Comparison of ENCODE assay signal across 19 cellular contexts in genomic region chrX:4484266-4484665, GRCh38.
"Had no signal": no experiment of that assay in that cellular context is flagged by ENCODE, and none has a peak within 500 bp of the region (broad histone marks: within the 10 kb centered on the region; RNA-seq: fewer than 3 reads in every experiment).

No MANE protein-coding gene starts in this region.

- H3K27ac Mint-ChIP-seq: dendritic cell treated with granulocyte-macrophage colony-stimulating factor and Interleukin-4, amounts not matched to agents 40 ng/mL and 50 ng/mL, for 4 days; effector memory CD8-positive, alpha-beta T cell; naive thymus-derived CD4-positive, alpha-beta T cell; stimulated activated memory B cell treated with anti-CD40 and anti-IgM and Interleukin-4, amounts not matched to agents 10 μg/mL and 1 μg/mL and 100 μg/mL, for 72 hours; stimulated activated naive CD8-positive, alpha-beta T cell treated with anti-CD3 and anti-CD28 coated beads, Interleukin-15, Interleukin-2, amounts not matched to agents 100 ng/mL and 50 ng/mL, for 24 hours had no signal

- ATAC-seq: effector memory CD8-positive, alpha-beta T cell; gastroesophageal sphincter; naive thymus-derived CD4-positive, alpha-beta T cell; psoas muscle; sciatic nerve; stimulated activated memory B cell treated with anti-CD40 and anti-IgM and Interleukin-4, amounts not matched to agents 10 μg/mL and 1 μg/mL and 100 μg/mL, for 72 hours had no signal

- H3K27me3 ChIP-seq: esophagus squamous epithelium, gastroesophageal sphincter, neutrophil, spleen, tibial artery had no signal

- H3K36me3 ChIP-seq: esophagus squamous epithelium, gastroesophageal sphincter, neutrophil, spleen, tibial artery had no signal

- H3K9me3 ChIP-seq: esophagus squamous epithelium, gastroesophageal sphincter, neutrophil, psoas muscle had no signal

- FAIRE-seq: colon had no signal

- H3K4me1 Mint-ChIP-seq: naive thymus-derived CD4-positive, alpha-beta T cell; stimulated activated memory B cell treated with anti-CD40 and anti-IgM and Interleukin-4, amounts not matched to agents 10 μg/mL and 1 μg/mL and 100 μg/mL, for 72 hours had no signal

- H3K36me3 Mint-ChIP-seq: naive thymus-derived CD4-positive, alpha-beta T cell; stimulated activated memory B cell treated with anti-CD40 and anti-IgM and Interleukin-4, amounts not matched to agents 10 μg/mL and 1 μg/mL and 100 μg/mL, for 72 hours had no signal

- H3K27me3 Mint-ChIP-seq: dendritic cell treated with granulocyte-macrophage colony-stimulating factor and Interleukin-4, amounts not matched to agents 40 ng/mL and 50 ng/mL, for 4 days; effector memory CD8-positive, alpha-beta T cell; naive thymus-derived CD4-positive, alpha-beta T cell; stimulated activated memory B cell treated with anti-CD40 and anti-IgM and Interleukin-4, amounts not matched to agents 10 μg/mL and 1 μg/mL and 100 μg/mL, for 72 hours; stimulated activated naive CD8-positive, alpha-beta T cell treated with anti-CD3 and anti-CD28 coated beads, Interleukin-15, Interleukin-2, amounts not matched to agents 100 ng/mL and 50 ng/mL, for 24 hours had no signal

- H3K27ac ChIP-seq: esophagus squamous epithelium, gastroesophageal sphincter, neutrophil, psoas muscle, spleen, tibial artery had no signal

- H3K4me3 ChIP-seq: esophagus squamous epithelium, gastroesophageal sphincter, psoas muscle, spleen, tibial artery had no signal

- H3K4me3 Mint-ChIP-seq: dendritic cell treated with granulocyte-macrophage colony-stimulating factor and Interleukin-4, amounts not matched to agents 40 ng/mL and 50 ng/mL, for 4 days; effector memory CD8-positive, alpha-beta T cell; naive thymus-derived CD4-positive, alpha-beta T cell; stimulated activated memory B cell treated with anti-CD40 and anti-IgM and Interleukin-4, amounts not matched to agents 10 μg/mL and 1 μg/mL and 100 μg/mL, for 72 hours; stimulated activated naive CD8-positive, alpha-beta T cell treated with anti-CD3 and anti-CD28 coated beads, Interleukin-15, Interleukin-2, amounts not matched to agents 100 ng/mL and 50 ng/mL, for 24 hours had no signal

- DNase-seq: effector memory CD8-positive, alpha-beta T cell; esophagus squamous epithelium; foreskin fibroblast; glutamatergic neuron; kidney glomerular epithelial cell; naive thymus-derived CD4-positive, alpha-beta T cell; psoas muscle; spleen; stimulated activated CD4-positive, alpha-beta T cell treated with anti-CD3 and anti-CD28 coated beads, Interleukin-15, amount 100 ng/mL, for 24 hours; stimulated activated CD4-positive, alpha-beta T cell treated with anti-CD3 and anti-CD28 coated beads, Interleukin-1b, Interleukin-23, amount 100 ng/mL, for 48 hours; stimulated activated CD4-positive, alpha-beta T cell treated with anti-CD3 and anti-CD28 coated beads, Interleukin-4, amount 100 ng/mL, for 24 hours; tibial artery had no signal

- H3K9me3 Mint-ChIP-seq: stimulated activated memory B cell treated with anti-CD40 and anti-IgM and Interleukin-4, amounts not matched to agents 10 μg/mL and 1 μg/mL and 100 μg/mL, for 72 hours; stimulated activated naive CD8-positive, alpha-beta T cell treated with anti-CD3 and anti-CD28 coated beads, Interleukin-15, Interleukin-2, amounts not matched to agents 100 ng/mL and 50 ng/mL, for 24 hours had no signal

- H3K4me1 ChIP-seq: esophagus squamous epithelium, gastroesophageal sphincter, psoas muscle, spleen, tibial artery had no signal
